ENCODE assay signal across 19 cellular contexts in genomic region chr6:4707011-4707410, GRCh38.
"Had no signal": no experiment of that assay in that cellular context is flagged by ENCODE, and none has a peak within 500 bp of the region (broad histone marks: within the 10 kb centered on the region; RNA-seq: fewer than 3 reads in every experiment).

No MANE protein-coding gene starts in this region.

- H3K4me2 ChIP-seq: hepatocyte had no signal

- H3K4me1 ChIP-seq: left ventricle myocardium inferior, tibial artery, uterus had no signal

- DNase-seq: activated CD4-positive, alpha-beta T cell treated with anti-CD3 and anti-CD28 coated beads, Interleukin-2, amount 10 ng/mL, durations not matched to agents 7 days and 5 days; activated CD8-positive, alpha-beta memory T cell treated with anti-CD3 and anti-CD28 coated beads for 24 hours; activated naive CD4-positive, alpha-beta T cell; activated naive CD8-positive, alpha-beta T cell treated with anti-CD3 and anti-CD28 coated beads, Interleukin-2, amount 10 ng/mL, durations not matched to agents 7 days and 5 days; anterior cingulate cortex; brain microvascular endothelial cell; cerebellar nuclear complex; effector memory CD8-positive, alpha-beta T cell; islet precursor cell; left ventricle myocardium inferior; mesenchymal stem cell; natural killer cell; posterior cingulate gyrus; stimulated activated CD4-positive, alpha-beta T cell treated with anti-CD3 and anti-CD28 coated beads, Interleukin-4, amount 100 ng/mL, for 1 hour; stimulated activated naive CD4-positive, alpha-beta T cell; tibial artery; uterus had no signal

- H2AFZ ChIP-seq: hepatocyte had no signal

- H3K9me3 ChIP-seq: uterus had no signal

- H3K36me3 ChIP-seq: brain microvascular endothelial cell, left ventricle myocardium inferior, tibial artery, uterus had no signal

- H3K27me3 ChIP-seq: brain microvascular endothelial cell, hepatocyte, tibial artery, uterus had no signal

- H3K79me2 ChIP-seq: hepatocyte had no signal

- H3K27ac ChIP-seq: brain microvascular endothelial cell, epithelial cell of prostate, hepatocyte, left ventricle myocardium inferior, tibial artery, uterus had no signal

- ATAC-seq: effector memory CD8-positive, alpha-beta T cell; natural killer cell had no signal

- H3K4me3 ChIP-seq: hepatocyte, left ventricle myocardium inferior, tibial artery, uterus had no signal
